Comparison of ENCODE assay signal across 8 cellular contexts in genomic region chr3:112561085-112561692, GRCh38. TPM values are rescaled to one million over a fixed set of nuclear protein-coding genes. Genes with fewer than 3 reads are reported as not detected.
DNase-seq lines count a peak whose midpoint lies in the region; ATAC-seq and TF ChIP-seq lines count a peak whose summit lies in the region.

No MANE protein-coding gene starts in this region.

- peak; percentile 68 for DNase-seq in NCI-H1436 (lab: John Stamatoyannopoulos, UW)
- no peak for DNase-seq in NCI-H1436 treated with DMSO at 0.1 percent for 48 hours (lab: John Stamatoyannopoulos, UW)
- DNase-seq in NCI-H1048 (lab: John Stamatoyannopoulos, UW), result peak; percentile 46
- DNase-seq in T-helper 22 cell (ENCODE audit: low read depth), result peak; percentile 44

- TF ChIP-seq CTCF in brain (conservative IDR thresholded peaks at IDR 0.05), result no peak

- peak overlapping the region; percentile 64 for H3K27ac ChIP-seq in iPS-20b (ENCODE audit: low read length)

- H3K4me2 ChIP-seq in skeletal muscle satellite cell (ENCODE audit: low read length), result peak overlapping the region; percentile 81

- peak overlapping the region; percentile 97 to 100 (median 99) for H3K4me3 Mint-ChIP-seq in brain

- H3K27me3 Mint-ChIP-seq in brain, result peaks cover 6% of the 10 kb centered on the region

- H3K9me3 Mint-ChIP-seq in brain, result peaks cover 0 to 5% (median 0%) of the 10 kb centered on the region in 5 experiments

- peak; percentile 28 for ATAC-seq in HG02610 (IDR thresholded peaks at IDR 0.05; ENCODE audit: unreplicated experiment)

- peaks cover 62% of the 10 kb centered on the region for H3K4me1 Mint-ChIP-seq in brain

- H3K4me1 ChIP-seq in iPS-20b (ENCODE audit: insufficient read depth, low read length), result peaks cover 22% of the 10 kb centered on the region
- H3K4me1 ChIP-seq in skeletal muscle satellite cell (ENCODE audit: control insufficient read depth, insufficient read depth, low read length), result peaks cover 10% of the 10 kb centered on the region

- peaks cover 30% of the 10 kb centered on the region for H3K36me3 Mint-ChIP-seq in brain

- no peaks in the 10 kb centered on the region for H3K9me3 ChIP-seq in iPS-20b (ENCODE audit: insufficient read depth, low read depth, low read length)
- H3K9me3 ChIP-seq in skeletal muscle satellite cell (replicated peaks; ENCODE audit: low read length), result no peaks in the 10 kb centered on the region

- H3K27me3 ChIP-seq in iPS-20b (ENCODE audit: insufficient read depth, low read length) (no peaks in the 10 kb centered on the region), skeletal muscle satellite cell (ENCODE audit: control insufficient read depth, insufficient read depth, low read length) (no peaks in the 10 kb centered on the region)

- H3K9ac ChIP-seq in iPS-20b (ENCODE audit: low read depth, low read length), result peak overlapping the region; percentile 92
- H3K9ac ChIP-seq in skeletal muscle satellite cell (ENCODE audit: low read depth, low read length), result peak overlapping the region; percentile 93

- H3K27ac Mint-ChIP-seq in brain, result peak overlapping the region; percentile 97 to 100 (median 98)

- H3K36me3 ChIP-seq in iPS-20b (ENCODE audit: insufficient read depth, low read depth, low read length) (peaks cover 16% of the 10 kb centered on the region), skeletal muscle satellite cell (ENCODE audit: insufficient read depth, low read length) (no peaks in the 10 kb centered on the region)

- H3K4me3 ChIP-seq in iPS-20b (ENCODE audit: low read length) (peak overlapping the region; percentile 96), skeletal muscle satellite cell (ENCODE audit: low read length) (peak overlapping the region; percentile 90)

RNA-seq across cellular contexts. Expression of gene ATG3, which starts 0.6 kb away (rescaled TPM):
- 42.8 TPM for polyA plus RNA-seq in brain (ENCODE audit: insufficient read depth, low read depth, low replicate concordance)
- 72.5 and 93.0 TPM in 2 replicates for total RNA-seq in skeletal muscle satellite cell (2012; rRNA removed)

RNA-seq across cellular contexts. Expression of gene SLC35A5, which starts 0.7 kb away (rescaled TPM):
- 43.1 TPM for polyA plus RNA-seq in brain (ENCODE audit: insufficient read depth, low read depth, low replicate concordance)
- 15.5 and 31.5 TPM in 2 replicates for total RNA-seq in skeletal muscle satellite cell (2012; rRNA removed)
